Comparison of ENCODE assay signal across 14 cellular contexts in genomic region chr6:110960014-110960390, GRCh38. TPM values are rescaled to one million over a fixed set of nuclear protein-coding genes. Genes with fewer than 3 reads are reported as not detected.
DNase-seq lines count a peak whose midpoint lies in the region; ATAC-seq and TF ChIP-seq lines count a peak whose summit lies in the region.
"Had no signal": no experiment of that assay in that cellular context is flagged by ENCODE, and none has a peak within 500 bp of the region (broad histone marks: within the 10 kb centered on the region; RNA-seq: fewer than 3 reads in every experiment).

No MANE protein-coding gene starts in this region.

- H3K4me2 ChIP-seq in skeletal muscle satellite cell (ENCODE audit: low read length), result peak overlapping the region; percentile 86

- peaks cover 19% of the 10 kb centered on the region for H3K4me1 Mint-ChIP-seq in activated T-cell treated with anti-CD3 and anti-CD28 coated beads, Interleukin-2, amount 50 U/mL, for 72 hours (ENCODE audit: low read depth)
- H3K4me1 Mint-ChIP-seq in T-cell (peaks cover 14 to 22% (median 18%) of the 10 kb centered on the region in 3 donors), endodermal cell (peaks cover 5% of the 10 kb centered on the region)

- no peak overlapping the region for H3K9ac ChIP-seq in endodermal cell (ENCODE audit: extremely low read depth, low read length, poor library complexity, severe bottlenecking)
- no peak overlapping the region for H3K9ac ChIP-seq in skeletal muscle satellite cell (ENCODE audit: low read depth, low read length)

- no peaks in the 10 kb centered on the region for H3K4me1 ChIP-seq in endodermal cell (ENCODE audit: control insufficient read depth, insufficient read depth, low read length)
- H3K4me1 ChIP-seq in skeletal muscle satellite cell (ENCODE audit: control insufficient read depth, insufficient read depth, low read length), result peaks cover 6% of the 10 kb centered on the region
- peaks cover 7% of the 10 kb centered on the region for H3K4me1 ChIP-seq in effector memory CD4-positive, alpha-beta T cell (ENCODE audit: control insufficient read depth, insufficient read depth, low read length, poor library complexity, severe bottlenecking)
- 0 out of 2 replicates have a peak, but pooled peaks cover 2% of the 10 kb centered on the region for H3K4me1 ChIP-seq in SJCRH30

- no peak for ATAC-seq in activated T-cell treated with anti-CD3 and anti-CD28 coated beads, Interleukin-2, amount 50 U/mL, for 72 hours (replicated peaks in 1 of 2)
- no peak for ATAC-seq in T-cell (replicated peaks in 1 of 4)

- H3K9me3 Mint-ChIP-seq in activated T-cell treated with anti-CD3 and anti-CD28 coated beads, Interleukin-2, amount 50 U/mL, for 72 hours, result no peaks in the 10 kb centered on the region
- H3K9me3 Mint-ChIP-seq in T-cell, result no peaks in the 10 kb centered on the region
- H3K9me3 Mint-ChIP-seq in endodermal cell, result no peaks in the 10 kb centered on the region

- no peak for TF ChIP-seq CTCF in endodermal cell (conservative IDR thresholded peaks at IDR 0.05)
- no peak for TF ChIP-seq CTCF in GM20000 (IDR thresholded peaks at IDR 0.05; ENCODE audit: extremely low read depth, missing control alignments)

- H3K27ac Mint-ChIP-seq in activated T-cell treated with anti-CD3 and anti-CD28 coated beads, Interleukin-2, amount 50 U/mL, for 72 hours, result peak overlapping the region; percentile 82
- H3K27ac Mint-ChIP-seq in T-cell (peak overlapping the region; percentile 57 to 69), endodermal cell (no peak overlapping the region)

- POLR2A ChIA-PET in T-cell (lab: Charles Lee), result interaction anchor here (0.6 to 2.8 kb wide), 3 partner anchors 15 to 426 kb away, joined by 3 to 30 read pairs (median 3); partner anchors contain the start of gene RPF2 (in 1 of the 2)

- peak overlapping the region; percentile 58 for H3K4me3 ChIP-seq in endodermal cell (ENCODE audit: low read length)
- H3K4me3 ChIP-seq in skeletal muscle satellite cell (ENCODE audit: low read length), result no peak overlapping the region
- H3K4me3 ChIP-seq in effector memory CD4-positive, alpha-beta T cell (ENCODE audit: insufficient read depth, low read depth, low read length, poor library complexity, severe bottlenecking), result no peak overlapping the region
- H3K4me3 ChIP-seq in SJCRH30, result no peak overlapping the region

- no peaks in the 10 kb centered on the region for H3K27me3 Mint-ChIP-seq in activated T-cell treated with anti-CD3 and anti-CD28 coated beads, Interleukin-2, amount 50 U/mL, for 72 hours (ENCODE audit: low read depth)
- H3K27me3 Mint-ChIP-seq in T-cell (no peaks in the 10 kb centered on the region), endodermal cell (ENCODE audit: insufficient read depth) (no peaks in the 10 kb centered on the region)

- H3K27me3 ChIP-seq in endodermal cell (ENCODE audit: control insufficient read depth, insufficient read depth, low read length, poor library complexity, severe bottlenecking), result no peaks in the 10 kb centered on the region
- H3K27me3 ChIP-seq in skeletal muscle satellite cell (ENCODE audit: control insufficient read depth, insufficient read depth, low read length), result no peaks in the 10 kb centered on the region
- no peaks in the 10 kb centered on the region for H3K27me3 ChIP-seq in effector memory CD4-positive, alpha-beta T cell (replicated peaks; ENCODE audit: control insufficient read depth, insufficient read depth, low read length, poor library complexity, severe bottlenecking)
- H3K27me3 ChIP-seq in SJCRH30, result no peaks in the 10 kb centered on the region

- peak overlapping the region; percentile 30 to 69 for H3K4me3 Mint-ChIP-seq in activated T-cell treated with anti-CD3 and anti-CD28 coated beads, Interleukin-2, amount 50 U/mL, for 72 hours
- H3K4me3 Mint-ChIP-seq in T-cell, result peak overlapping the region; percentile 43 to 90 (median 59)
- H3K4me3 Mint-ChIP-seq in endodermal cell, result peak overlapping the region; percentile 91

- H3K9me3 ChIP-seq in endodermal cell (ENCODE audit: control insufficient read depth, low read length), result peaks cover under 1% of the 10 kb centered on the region
- no peaks in the 10 kb centered on the region for H3K9me3 ChIP-seq in skeletal muscle satellite cell (replicated peaks; ENCODE audit: low read length)
- no peaks in the 10 kb centered on the region for H3K9me3 ChIP-seq in effector memory CD4-positive, alpha-beta T cell (ENCODE audit: control insufficient read depth, low read length)
- H3K9me3 ChIP-seq in SJCRH30 (replicated peaks), result no peaks in the 10 kb centered on the region
- H3K9me3 ChIP-seq: thoracic aorta had no signal

- H3K27ac ChIP-seq in endodermal cell (ENCODE audit: low read depth, low read length) (no peak overlapping the region), SJCRH30 (no peak overlapping the region)
- no peak overlapping the region for H3K27ac ChIP-seq in effector memory CD4-positive, alpha-beta T cell (ENCODE audit: insufficient read depth, low read length, poor library complexity, severe bottlenecking)

- H3K36me3 ChIP-seq in endodermal cell (ENCODE audit: control insufficient read depth, insufficient read depth, low read length), result peaks cover 42% of the 10 kb centered on the region
- H3K36me3 ChIP-seq in skeletal muscle satellite cell (ENCODE audit: insufficient read depth, low read length), result peaks cover 32% of the 10 kb centered on the region
- H3K36me3 ChIP-seq in effector memory CD4-positive, alpha-beta T cell (ENCODE audit: control insufficient read depth, insufficient read depth, low read length), result peaks cover 17% of the 10 kb centered on the region
- H3K36me3 ChIP-seq in SJCRH30, result peaks cover 32% of the 10 kb centered on the region

- CTCF ChIA-PET in T-cell (lab: Charles Lee), result interaction anchor here (0.6 to 1.4 kb wide), 7 partner anchors 10 to 1203 kb away, joined by 3 to 12 read pairs (median 4); no protein-coding TSS in a partner anchor

- peaks cover 8 to 22% of the 10 kb centered on the region in 2 donors for H3K36me3 Mint-ChIP-seq in activated T-cell treated with anti-CD3 and anti-CD28 coated beads, Interleukin-2, amount 50 U/mL, for 72 hours (ENCODE audit: insufficient read depth in 2 of 2)
- H3K36me3 Mint-ChIP-seq in T-cell, result peaks cover 17% of the 10 kb centered on the region
- H3K36me3 Mint-ChIP-seq in endodermal cell (ENCODE audit: low read depth), result peaks cover 45% of the 10 kb centered on the region

- DNase-seq in activated T-cell treated with anti-CD3 and anti-CD28 coated beads, Interleukin-2, amount 50 U/mL, for 72 hours, result no peak
- no peak for DNase-seq in activated T-cell treated with anti-CD3 and anti-CD28 coated beads, Interleukin-2, amount 50 U/mL, for 48 hours
- DNase-seq in T-cell (no peak), endodermal cell (no peak), GM20000 (ENCODE audit: low spot score) (no peak), SJCRH30 (no peak)
- no peak for DNase-seq in effector memory CD4-positive, alpha-beta T cell
- DNase-seq: activated CD8-positive, alpha-beta memory T cell treated with anti-CD3 and anti-CD28 coated beads, Interleukin-2, amount 50 U/mL, for 4 hours; foreskin fibroblast; NCI-H187 treated with DMSO at 0.1 percent for 48 hours; RPMI8226; T-helper 9 cell had no signal

RNA-seq across cellular contexts. Expression of gene GTF3C6, which starts 1.5 kb away (rescaled TPM):
- 10 to 100 TPM; 62.3 to 67.6 TPM for total RNA-seq in activated T-cell treated with anti-CD3 and anti-CD28 coated beads, Interleukin-2, amount 50 U/mL, for 72 hours
- total RNA-seq in T-cell, result 10 to 100 TPM; 21.4 to 33.9 (median 30.3) TPM
- total RNA-seq in endodermal cell, result 100 to 1,000 TPM in 1 of 2 donors, 10 to 100 TPM in 1; 94.5 to 103 TPM
- polyA plus RNA-seq in endodermal cell (2013, experiment 1 of 2), result 80.0 TPM
- polyA plus RNA-seq in endodermal cell (2013, experiment 2 of 2), result 80.8 TPM
- 65.7 and 73.5 TPM in 2 replicates for total RNA-seq in skeletal muscle satellite cell (2012; rRNA removed)
- total RNA-seq in SJCRH30 (2014; rRNA removed; shearing (Covaris generic)), result 119 and 120 TPM in 2 replicates

RNA-seq across cellular contexts. Expression of gene RPF2, which starts 21.8 kb away (rescaled TPM):
- total RNA-seq in activated T-cell treated with anti-CD3 and anti-CD28 coated beads, Interleukin-2, amount 50 U/mL, for 72 hours, result 10 to 100 TPM; 34.8 to 41.4 TPM
- total RNA-seq in T-cell (10 to 100 TPM in 4 of 5 donors, 1 to 10 TPM in 1; 8.1 to 16.2 (median 15.0) TPM), endodermal cell (10 to 100 TPM; 30.6 to 36.4 TPM)
- polyA plus RNA-seq in endodermal cell (2013, experiment 1 of 2), result 25.1 TPM
- polyA plus RNA-seq in endodermal cell (2013, experiment 2 of 2), result 24.0 TPM
- total RNA-seq in skeletal muscle satellite cell (2012; rRNA removed), result 56.6 and 59.1 TPM in 2 replicates
- 67.8 and 68.9 TPM in 2 replicates for total RNA-seq in SJCRH30 (2014; rRNA removed; shearing (Covaris generic))
